Comparison of ENCODE assay signal across 37 cellular contexts in the genomic region with DNA sequence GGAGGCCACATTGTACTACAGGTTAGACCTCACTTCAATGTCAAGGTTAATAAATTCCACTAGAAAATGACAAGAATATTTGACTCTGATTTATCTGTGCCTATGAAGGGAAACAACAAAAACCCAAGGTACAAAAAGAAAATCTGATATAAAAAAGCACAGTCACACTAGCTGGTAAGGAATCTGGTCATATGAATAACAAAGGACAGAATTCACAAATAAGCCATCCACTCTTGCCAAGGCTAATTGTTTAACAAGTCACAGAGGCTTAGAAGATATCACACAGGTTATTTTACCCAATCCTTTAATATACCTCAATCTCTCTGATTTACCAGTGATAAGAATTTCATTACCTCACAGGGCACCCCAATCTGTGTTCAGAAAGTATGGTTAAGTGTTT.
"Had no signal": no experiment of that assay in that cellular context is flagged by ENCODE, and none has a peak within 500 bp of the region (broad histone marks: within the 10 kb centered on the region; RNA-seq: fewer than 3 reads in every experiment).

No MANE protein-coding gene starts in this region.

- H3K4me1 Mint-ChIP-seq: activated CD4-positive, alpha-beta memory T cell treated with anti-CD3 and anti-CD28 coated beads, Interleukin-2, amount 10 ng/mL, durations not matched to agents 7 days and 5 days; activated CD4-positive, alpha-beta T cell treated with anti-CD3 and anti-CD28 coated beads for 36 hours; activated CD4-positive, alpha-beta T cell treated with anti-CD3 and anti-CD28 coated beads, Interleukin-2, amount 10 ng/mL, durations not matched to agents 7 days and 5 days; activated CD8-positive, alpha-beta memory T cell treated with anti-CD3 and anti-CD28 coated beads, Interleukin-2, amount 10 ng/mL, durations not matched to agents 7 days and 5 days; activated naive CD4-positive, alpha-beta T cell treated with anti-CD3 and anti-CD28 coated beads, Interleukin-2, amount 10 ng/mL, durations not matched to agents 7 days and 5 days; activated naive CD4-positive, alpha-beta T cell treated with anti-CD3 and anti-CD28 coated beads, Interleukin-2, amount 50 U/mL, for 24 hours; activated naive CD8-positive, alpha-beta T cell treated with anti-CD3 and anti-CD28 coated beads, Interleukin-2, amount 50 U/mL, for 24 hours had no signal

- H3K27me3 Mint-ChIP-seq: activated CD4-positive, alpha-beta memory T cell treated with anti-CD3 and anti-CD28 coated beads, Interleukin-2, amount 10 ng/mL, durations not matched to agents 7 days and 5 days; activated CD4-positive, alpha-beta T cell treated with anti-CD3 and anti-CD28 coated beads for 36 hours; activated CD4-positive, alpha-beta T cell treated with anti-CD3 and anti-CD28 coated beads, Interleukin-2, amount 10 ng/mL, durations not matched to agents 7 days and 5 days; activated CD8-positive, alpha-beta memory T cell treated with anti-CD3 and anti-CD28 coated beads, Interleukin-2, amount 10 ng/mL, durations not matched to agents 7 days and 5 days; activated naive CD4-positive, alpha-beta T cell treated with anti-CD3 and anti-CD28 coated beads, Interleukin-2, amount 10 ng/mL, durations not matched to agents 7 days and 5 days; activated naive CD4-positive, alpha-beta T cell treated with anti-CD3 and anti-CD28 coated beads, Interleukin-2, amount 50 U/mL, for 24 hours; activated naive CD8-positive, alpha-beta T cell; activated naive CD8-positive, alpha-beta T cell treated with anti-CD3 and anti-CD28 coated beads, Interleukin-2, amount 10 ng/mL, durations not matched to agents 7 days and 5 days; activated naive CD8-positive, alpha-beta T cell treated with anti-CD3 and anti-CD28 coated beads, Interleukin-2, amount 50 U/mL, for 24 hours had no signal

- H3K27ac Mint-ChIP-seq: activated CD4-positive, alpha-beta memory T cell treated with anti-CD3 and anti-CD28 coated beads, Interleukin-2, amount 10 ng/mL, durations not matched to agents 7 days and 5 days; activated CD4-positive, alpha-beta T cell treated with anti-CD3 and anti-CD28 coated beads for 36 hours; activated CD4-positive, alpha-beta T cell treated with anti-CD3 and anti-CD28 coated beads, Interleukin-2, amount 10 ng/mL, durations not matched to agents 7 days and 5 days; activated CD8-positive, alpha-beta memory T cell treated with anti-CD3 and anti-CD28 coated beads, Interleukin-2, amount 10 ng/mL, durations not matched to agents 7 days and 5 days; activated CD8-positive, alpha-beta T cell treated with anti-CD3 and anti-CD28 coated beads, Interleukin-2, amount 10 ng/mL, durations not matched to agents 7 days and 5 days; activated naive CD4-positive, alpha-beta T cell treated with anti-CD3 and anti-CD28 coated beads, Interleukin-2, amount 50 U/mL, for 24 hours; activated naive CD8-positive, alpha-beta T cell; activated naive CD8-positive, alpha-beta T cell treated with anti-CD3 and anti-CD28 coated beads, Interleukin-2, amount 10 ng/mL, durations not matched to agents 7 days and 5 days; activated naive CD8-positive, alpha-beta T cell treated with anti-CD3 and anti-CD28 coated beads, Interleukin-2, amount 50 U/mL, for 24 hours; activated T-helper 2 cell treated with anti-CD3 and anti-CD28 coated beads, Interferon-gamma antibody, Interleukin-2, Interleukin-4, amounts not matched to agents 10 μg/mL and 5 μg/mL and 100 μg/mL, durations not matched to agents 14 hours and 24 hours and 36 hours; T-helper 1 cell treated with Interleukin-12 subunit alpha and Interleukin-12 subunit beta and Interleukin-4 antibody, amounts not matched to agents 30 μg/mL and 1 μg/mL, for 36 hours; T-helper 2 cell treated with Interferon-gamma antibody and Interleukin-4, amounts not matched to agents 5 μg/mL and 100 μg/mL, for 36 hours had no signal

- ATAC-seq: activated CD4-positive, alpha-beta T cell treated with anti-CD3 and anti-CD28 coated beads for 36 hours; activated CD4-positive, CD25-positive, alpha-beta regulatory T cell treated with anti-CD3 and anti-CD28 coated beads, Interleukin-2, amount 50 U/mL, for 24 hours; activated CD8-positive, alpha-beta memory T cell treated with anti-CD3 and anti-CD28 coated beads, Interleukin-2, amount 10 ng/mL, durations not matched to agents 7 days and 5 days; activated CD8-positive, alpha-beta T cell treated with anti-CD3 and anti-CD28 coated beads, Interleukin-2, amount 10 ng/mL, durations not matched to agents 7 days and 5 days; activated naive CD8-positive, alpha-beta T cell treated with anti-CD3 and anti-CD28 coated beads, Interleukin-2, amount 50 U/mL, for 24 hours; body of pancreas had no signal

- H3K9me3 ChIP-seq: body of pancreas, breast epithelium had no signal

- H3K4me1 ChIP-seq: body of pancreas, breast epithelium had no signal

- H3K27me3 ChIP-seq: body of pancreas, brain microvascular endothelial cell, breast epithelium had no signal

- H3K4me3 ChIP-seq: body of pancreas, breast epithelium had no signal

- DNase-seq: activated CD4-positive, alpha-beta memory T cell treated with anti-CD3 and anti-CD28 coated beads, Interleukin-2, amount 10 ng/mL, durations not matched to agents 7 days and 5 days; activated CD4-positive, alpha-beta T cell treated with anti-CD3 and anti-CD28 coated beads for 1 hour; activated CD4-positive, alpha-beta T cell treated with anti-CD3 and anti-CD28 coated beads for 36 hours; activated CD4-positive, alpha-beta T cell treated with anti-CD3 and anti-CD28 coated beads for 48 hours; activated CD4-positive, alpha-beta T cell treated with anti-CD3 and anti-CD28 coated beads, Interleukin-2, amount 10 ng/mL, durations not matched to agents 7 days and 5 days; activated CD4-positive, alpha-beta T cell treated with anti-CD3 and anti-CD28 coated beads, Interleukin-2, amount 50 U/mL, for 48 hours; activated CD4-positive, CD25-positive, alpha-beta regulatory T cell; activated CD8-positive, alpha-beta memory T cell treated with anti-CD3 and anti-CD28 coated beads for 24 hours; activated CD8-positive, alpha-beta memory T cell treated with anti-CD3 and anti-CD28 coated beads, Interleukin-2, amount 10 ng/mL, durations not matched to agents 7 days and 5 days; activated CD8-positive, alpha-beta memory T cell treated with anti-CD3 and anti-CD28 coated beads, Interleukin-2, amount 50 U/mL, for 48 hours; activated CD8-positive, alpha-beta T cell treated with anti-CD3 and anti-CD28 coated beads, Interleukin-2, amount 10 ng/mL, durations not matched to agents 7 days and 5 days; activated effector memory CD4-positive, alpha-beta T cell treated with Interleukin-2 at 50 U/mL for 16 hours; activated gamma-delta T cell; activated naive CD4-positive, alpha-beta T cell treated with anti-CD3 and anti-CD28 coated beads, Interleukin-2, amount 10 ng/mL, durations not matched to agents 7 days and 5 days; activated naive CD4-positive, alpha-beta T cell treated with Interleukin-2 at 50 U/mL for 16 hours; activated naive CD8-positive, alpha-beta T cell treated with anti-CD3 and anti-CD28 coated beads, Interleukin-2, amount 10 ng/mL, durations not matched to agents 7 days and 5 days; activated naive CD8-positive, alpha-beta T cell treated with anti-CD3 and anti-CD28 coated beads, Interleukin-2, amount 50 U/mL, for 24 hours; activated T-cell treated with anti-CD3 and anti-CD28 coated beads, Interleukin-2, amount 50 U/mL, for 1 hour; activated T-cell treated with anti-CD3 and anti-CD28 coated beads, Interleukin-2, amount 50 U/mL, for 48 hours; amygdala; anterior cingulate cortex; body of pancreas; brain microvascular endothelial cell; central memory CD4-positive, alpha-beta T cell; cerebellar nuclear complex; SW 1271; T-helper 1 cell; T-helper 2 cell; T-helper 9 cell; WERI-Rb-1 had no signal

- H3K4me3 Mint-ChIP-seq: activated CD4-positive, alpha-beta memory T cell treated with anti-CD3 and anti-CD28 coated beads, Interleukin-2, amount 10 ng/mL, durations not matched to agents 7 days and 5 days; activated CD4-positive, alpha-beta T cell treated with anti-CD3 and anti-CD28 coated beads for 36 hours; activated CD4-positive, alpha-beta T cell treated with anti-CD3 and anti-CD28 coated beads, Interleukin-2, amount 10 ng/mL, durations not matched to agents 7 days and 5 days; activated CD8-positive, alpha-beta memory T cell treated with anti-CD3 and anti-CD28 coated beads, Interleukin-2, amount 10 ng/mL, durations not matched to agents 7 days and 5 days; activated CD8-positive, alpha-beta T cell treated with anti-CD3 and anti-CD28 coated beads, Interleukin-2, amount 10 ng/mL, durations not matched to agents 7 days and 5 days; activated naive CD4-positive, alpha-beta T cell treated with anti-CD3 and anti-CD28 coated beads, Interleukin-2, amount 10 ng/mL, durations not matched to agents 7 days and 5 days; activated naive CD4-positive, alpha-beta T cell treated with anti-CD3 and anti-CD28 coated beads, Interleukin-2, amount 50 U/mL, for 24 hours; activated naive CD8-positive, alpha-beta T cell; activated naive CD8-positive, alpha-beta T cell treated with anti-CD3 and anti-CD28 coated beads, Interleukin-2, amount 10 ng/mL, durations not matched to agents 7 days and 5 days; activated naive CD8-positive, alpha-beta T cell treated with anti-CD3 and anti-CD28 coated beads, Interleukin-2, amount 50 U/mL, for 24 hours; T-helper 1 cell treated with Interleukin-12 subunit alpha and Interleukin-12 subunit beta and Interleukin-4 antibody, amounts not matched to agents 30 μg/mL and 1 μg/mL, for 36 hours; T-helper 2 cell treated with Interferon-gamma antibody and Interleukin-4, amounts not matched to agents 5 μg/mL and 100 μg/mL, for 36 hours had no signal

- H3K9me3 Mint-ChIP-seq: activated CD4-positive, alpha-beta memory T cell treated with anti-CD3 and anti-CD28 coated beads, Interleukin-2, amount 10 ng/mL, durations not matched to agents 7 days and 5 days; activated CD4-positive, alpha-beta T cell treated with anti-CD3 and anti-CD28 coated beads, Interleukin-2, amount 10 ng/mL, durations not matched to agents 7 days and 5 days; activated naive CD4-positive, alpha-beta T cell treated with anti-CD3 and anti-CD28 coated beads, Interleukin-2, amount 10 ng/mL, durations not matched to agents 7 days and 5 days; activated naive CD4-positive, alpha-beta T cell treated with anti-CD3 and anti-CD28 coated beads, Interleukin-2, amount 50 U/mL, for 24 hours; activated naive CD8-positive, alpha-beta T cell treated with anti-CD3 and anti-CD28 coated beads, Interleukin-2, amount 10 ng/mL, durations not matched to agents 7 days and 5 days; activated naive CD8-positive, alpha-beta T cell treated with anti-CD3 and anti-CD28 coated beads, Interleukin-2, amount 50 U/mL, for 24 hours; activated T-helper 2 cell treated with anti-CD3 and anti-CD28 coated beads, Interferon-gamma antibody, Interleukin-2, Interleukin-4, amounts not matched to agents 10 μg/mL and 5 μg/mL and 100 μg/mL, durations not matched to agents 14 hours and 24 hours and 36 hours; T-helper 1 cell treated with Interleukin-12 subunit alpha and Interleukin-12 subunit beta and Interleukin-4 antibody, amounts not matched to agents 30 μg/mL and 1 μg/mL, for 36 hours; T-helper 2 cell treated with Interferon-gamma antibody and Interleukin-4, amounts not matched to agents 5 μg/mL and 100 μg/mL, for 36 hours had no signal

- H3K27ac ChIP-seq: body of pancreas, brain microvascular endothelial cell, breast epithelium, WERI-Rb-1 had no signal
